ENCODE assay signal across 8 cellular contexts in genomic region chr14:81400202-81400678, GRCh38. TPM values are rescaled to one million over a fixed set of nuclear protein-coding genes. Genes with fewer than 3 reads are reported as not detected.
DNase-seq lines count a peak whose midpoint lies in the region; ATAC-seq and TF ChIP-seq lines count a peak whose summit lies in the region.

Gene STON2, minus strand, starts transcription at chr14:81400324. Its CDS starts 1,942 bp downstream, at chr14:81398382.

- no peaks in the 10 kb centered on the region for H3K27me3 ChIP-seq in foreskin keratinocyte

- peak within 1 kb of the TSS; percentile 96 for H3K27ac ChIP-seq in foreskin keratinocyte
- peak within 1 kb of the TSS in 20 of 21 experiments; percentile 37 to 88 (median 66) for H3K27ac ChIP-seq in skin epidermis

- ATAC-seq in foreskin keratinocyte (peak; percentile 71), GM21381 (IDR thresholded peaks at IDR 0.05; ENCODE audit: unreplicated experiment) (no peak)

- TF ChIP-seq CTCF in foreskin keratinocyte (conservative IDR thresholded peaks at IDR 0.05), result no peak

- H3K4me1 ChIP-seq in foreskin keratinocyte, result peaks cover 52% of the 10 kb centered on the region

- DNase-seq in COLO668 (lab: John Stamatoyannopoulos, UW; ENCODE audit: unreplicated experiment) (peak; percentile 42), T1000 (lab: John Stamatoyannopoulos, UW) (peak; percentile 67), foreskin keratinocyte (peak; percentile 92 to 94), NCI-H524 treated with DMSO at 0.1 percent for 48 hours (lab: John Stamatoyannopoulos, UW) (no peak)
- DNase-seq in Jurkat, Clone E6-1 (ENCODE audit: low read depth, low spot score), result peak; percentile 85
- no peak for DNase-seq in activated CD4-positive, CD25-positive, alpha-beta regulatory T cell (lab: John Stamatoyannopoulos, UW)

- no peak within 1 kb of the TSS for H3K4me3 ChIP-seq in Jurkat, Clone E6-1 (ENCODE audit: low read length)
- H3K4me3 ChIP-seq in skin epidermis, result no peak within 1 kb of the TSS

RNA-seq across cellular contexts. Expression of gene STON2, which starts in this region (rescaled TPM):
- 2.1 TPM for polyA plus RNA-seq in Jurkat, Clone E6-1 (2012; ENCODE audit: insufficient read depth, insufficient read length)
- total RNA-seq in foreskin keratinocyte, result 119 and 228 TPM in 2 replicates
- 15.9 and 28.9 TPM in 2 replicates for polyA plus RNA-seq in foreskin keratinocyte

Comparison
In these comparisons a context has a peak if more than half of its experiments do, and no peak if none do; other contexts are left out.
1. DNase-seq: peak in COLO668 (single experiment), Jurkat, Clone E6-1 (single experiment), T1000 (single experiment) and foreskin keratinocyte (2 of 2); none in NCI-H524 treated with DMSO at 0.1 percent for 48 hours (single experiment) and activated CD4-positive, CD25-positive, alpha-beta regulatory T cell (0 of 4).